Comparison of ENCODE assay signal across 12 cellular contexts in the genomic region with DNA sequence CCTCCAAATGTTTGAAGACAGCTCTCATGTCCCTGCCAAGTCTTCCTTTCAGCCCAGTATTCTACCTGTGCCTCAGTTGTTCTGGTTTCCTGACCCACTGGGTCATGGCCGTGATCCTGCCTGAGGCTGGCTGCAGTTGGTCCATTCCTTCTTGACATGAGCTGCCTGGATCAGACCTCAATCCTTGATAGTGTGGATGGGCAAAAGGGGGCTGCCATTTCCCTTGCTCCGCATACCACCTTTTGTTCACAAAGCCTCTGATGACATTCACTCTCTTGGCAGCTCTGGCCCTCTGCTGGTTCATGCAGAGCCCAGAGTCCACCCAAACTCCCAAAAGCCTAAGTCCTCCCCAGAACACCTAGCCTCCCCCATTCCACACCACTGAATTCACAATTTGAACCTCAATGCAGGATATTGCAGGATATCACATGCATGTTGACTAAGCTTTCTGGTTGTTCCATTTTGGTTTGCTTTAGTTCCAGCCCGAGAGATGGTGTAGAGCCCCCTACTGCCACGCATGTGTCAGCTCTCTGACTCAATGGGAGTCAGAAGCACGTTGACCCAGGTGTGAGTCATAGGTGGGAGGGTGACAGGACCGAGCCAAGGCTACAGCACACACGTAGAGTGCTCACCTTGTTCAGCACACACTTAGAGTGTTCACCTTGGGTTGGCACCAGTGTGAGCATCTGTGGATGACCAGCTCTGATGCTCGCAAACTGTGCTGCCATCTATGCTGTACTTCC.
DNase-seq lines count a peak whose midpoint lies in the region; ATAC-seq and TF ChIP-seq lines count a peak whose summit lies in the region.
"Had no signal": no experiment of that assay in that cellular context is flagged by ENCODE, and none has a peak within 500 bp of the region (broad histone marks: within the 10 kb centered on the region; RNA-seq: fewer than 3 reads in every experiment).

No MANE protein-coding gene starts in this region.

- no peaks in the 10 kb centered on the region for H3K36me3 ChIP-seq in GM23248 (ENCODE audit: low read depth)
- no peaks in the 10 kb centered on the region for H3K36me3 ChIP-seq in kidney epithelial cell (ENCODE audit: control insufficient read depth, insufficient read depth, low read length)

- no peak overlapping the region for H2AFZ ChIP-seq in GM23248

- POLR2A ChIA-PET in WTC11 (lab: Charles Lee): no interaction called here

- no peaks in the 10 kb centered on the region for H3K27me3 ChIP-seq in GM23248 (replicated peaks; ENCODE audit: insufficient read depth)
- no peaks in the 10 kb centered on the region for H3K27me3 ChIP-seq in kidney epithelial cell (ENCODE audit: control insufficient read depth, insufficient read depth, low read length)

- intact Hi-C loops in sciatic nerve (cut with DNase I): no loop called here

- in situ Hi-C loops in GM23248 (cut with MboI): no loop called here

- CTCF ChIA-PET in WTC11 (lab: Charles Lee): interaction anchor here (0.8 to 2.6 kb wide), 9 partner anchors 13 to 829 kb away, joined by 3 to 13 read pairs (median 4); no protein-coding TSS in a partner anchor

- H3K4me3 ChIP-seq in GM23248 (no peak overlapping the region), kidney epithelial cell (ENCODE audit: low read depth, low read length) (no peak overlapping the region)

- no peaks in the 10 kb centered on the region for H3K9me3 ChIP-seq in GM23248 (ENCODE audit: low read depth)

- H3K27me3 Mint-ChIP-seq in WTC11 (ENCODE audit: low read depth): no peaks in the 10 kb centered on the region

- no peak overlapping the region for H3K27ac ChIP-seq in GM23248

- no peak overlapping the region for H3K9ac ChIP-seq in GM23248

- H3K4me1 ChIP-seq in GM23248 (ENCODE audit: insufficient read depth): 0 out of 2 replicates have a peak, but pooled peaks cover 8% of the 10 kb centered on the region

- no peak overlapping the region for H3K4me3 Mint-ChIP-seq in WTC11
- H3K4me3 Mint-ChIP-seq: CD4-positive, CD25-positive, alpha-beta regulatory T cell had no signal

- TF ChIP-seq CTCF in WTC11 (IDR thresholded peaks at IDR 0.05) (no peak), kidney epithelial cell (IDR thresholded peaks at IDR 0.05; ENCODE audit: insufficient read depth, low read length, poor library complexity, severe bottlenecking) (no peak)

- H3K9me3 Mint-ChIP-seq in WTC11: no peaks in the 10 kb centered on the region
- H3K9me3 Mint-ChIP-seq: CD4-positive, CD25-positive, alpha-beta regulatory T cell had no signal

- no peak overlapping the region for H3K4me2 ChIP-seq in GM23248 (ENCODE audit: unreplicated experiment)

- no peaks in the 10 kb centered on the region for H4K20me1 ChIP-seq in GM23248 (ENCODE audit: insufficient read depth)

- peak; percentile 9 for DNase-seq in A172 (ENCODE audit: low spot score)
- peak; percentile 70 for DNase-seq in GM23248
- DNase-seq in WTC11 (ENCODE audit: low spot score): no peak
- peak; percentile 16 for DNase-seq in kidney epithelial cell (ENCODE audit: low read depth)
- no peak for DNase-seq in sciatic nerve (ENCODE audit: low spot score)
- DNase-seq: CD4-positive, CD25-positive, alpha-beta regulatory T cell; NCI-H2171; nucleus accumbens; RPMI8226 had no signal

- no peak overlapping the region for H3K27ac Mint-ChIP-seq in WTC11

- H3K36me3 Mint-ChIP-seq in WTC11: no peaks in the 10 kb centered on the region
- H3K36me3 Mint-ChIP-seq: CD4-positive, CD25-positive, alpha-beta regulatory T cell had no signal

- 55 to 60% methylated on average over 8 of the region's 8 CpGs for WGBS in GM23248 (ENCODE audit: low coverage in 1 of 2, low lambda C conversion rate in 2 of 2, missing lambda C conversion rate in 2 of 2), 2 experiments

- H3F3A ChIP-seq in GM23248 (ENCODE audit: insufficient read depth): no peaks in the 10 kb centered on the region

- H3K9me2 ChIP-seq in GM23248 (ENCODE audit: insufficient read depth): no peaks in the 10 kb centered on the region

- H3K4me1 Mint-ChIP-seq in WTC11: no peaks in the 10 kb centered on the region
- H3K4me1 Mint-ChIP-seq: CD4-positive, CD25-positive, alpha-beta regulatory T cell had no signal

- ATAC-seq in WTC11 (0 out of 2 replicates have a peak, but pooled peaks have one; percentile 54), sciatic nerve (no peak), GM19351 (IDR thresholded peaks at IDR 0.05; ENCODE audit: unreplicated experiment) (no peak), GM18868 (IDR thresholded peaks at IDR 0.05; ENCODE audit: unreplicated experiment) (no peak), HG02623 (IDR thresholded peaks at IDR 0.05; ENCODE audit: unreplicated experiment) (no peak)

- H3K79me2 ChIP-seq in GM23248 (ENCODE audit: insufficient read depth): no peaks in the 10 kb centered on the region

TF ChIP-seq in WTC11, 78 proteins besides CTCF, POLR2A, EP300 and RAD21 (continues in another document):
- TF ChIP-seq RORB (CRISPR knock-in tag; IDR thresholded peaks at IDR 0.05) (no peak), CDX4 (CRISPR knock-in tag; IDR thresholded peaks at IDR 0.05; ENCODE audit: borderline replicate concordance) (no peak), ATF6 (CRISPR knock-in tag; IDR thresholded peaks at IDR 0.05) (no peak), ZNF396 (CRISPR knock-in tag; IDR thresholded peaks at IDR 0.05; ENCODE audit: borderline replicate concordance) (no peak), FOXP1 (CRISPR knock-in tag; IDR thresholded peaks at IDR 0.05; ENCODE audit: borderline replicate concordance) (no peak)
- TF ChIP-seq, protein P1, sequence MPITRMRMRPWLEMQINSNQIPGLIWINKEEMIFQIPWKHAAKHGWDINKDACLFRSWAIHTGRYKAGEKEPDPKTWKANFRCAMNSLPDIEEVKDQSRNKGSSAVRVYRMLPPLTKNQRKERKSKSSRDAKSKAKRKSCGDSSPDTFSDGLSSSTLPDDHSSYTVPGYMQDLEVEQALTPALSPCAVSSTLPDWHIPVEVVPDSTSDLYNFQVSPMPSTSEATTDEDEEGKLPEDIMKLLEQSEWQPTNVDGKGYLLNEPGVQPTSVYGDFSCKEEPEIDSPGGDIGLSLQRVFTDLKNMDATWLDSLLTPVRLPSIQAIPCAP (CRISPR knock-in tag; IDR thresholded peaks at IDR 0.05): no peak
- TF ChIP-seq, protein P2, sequence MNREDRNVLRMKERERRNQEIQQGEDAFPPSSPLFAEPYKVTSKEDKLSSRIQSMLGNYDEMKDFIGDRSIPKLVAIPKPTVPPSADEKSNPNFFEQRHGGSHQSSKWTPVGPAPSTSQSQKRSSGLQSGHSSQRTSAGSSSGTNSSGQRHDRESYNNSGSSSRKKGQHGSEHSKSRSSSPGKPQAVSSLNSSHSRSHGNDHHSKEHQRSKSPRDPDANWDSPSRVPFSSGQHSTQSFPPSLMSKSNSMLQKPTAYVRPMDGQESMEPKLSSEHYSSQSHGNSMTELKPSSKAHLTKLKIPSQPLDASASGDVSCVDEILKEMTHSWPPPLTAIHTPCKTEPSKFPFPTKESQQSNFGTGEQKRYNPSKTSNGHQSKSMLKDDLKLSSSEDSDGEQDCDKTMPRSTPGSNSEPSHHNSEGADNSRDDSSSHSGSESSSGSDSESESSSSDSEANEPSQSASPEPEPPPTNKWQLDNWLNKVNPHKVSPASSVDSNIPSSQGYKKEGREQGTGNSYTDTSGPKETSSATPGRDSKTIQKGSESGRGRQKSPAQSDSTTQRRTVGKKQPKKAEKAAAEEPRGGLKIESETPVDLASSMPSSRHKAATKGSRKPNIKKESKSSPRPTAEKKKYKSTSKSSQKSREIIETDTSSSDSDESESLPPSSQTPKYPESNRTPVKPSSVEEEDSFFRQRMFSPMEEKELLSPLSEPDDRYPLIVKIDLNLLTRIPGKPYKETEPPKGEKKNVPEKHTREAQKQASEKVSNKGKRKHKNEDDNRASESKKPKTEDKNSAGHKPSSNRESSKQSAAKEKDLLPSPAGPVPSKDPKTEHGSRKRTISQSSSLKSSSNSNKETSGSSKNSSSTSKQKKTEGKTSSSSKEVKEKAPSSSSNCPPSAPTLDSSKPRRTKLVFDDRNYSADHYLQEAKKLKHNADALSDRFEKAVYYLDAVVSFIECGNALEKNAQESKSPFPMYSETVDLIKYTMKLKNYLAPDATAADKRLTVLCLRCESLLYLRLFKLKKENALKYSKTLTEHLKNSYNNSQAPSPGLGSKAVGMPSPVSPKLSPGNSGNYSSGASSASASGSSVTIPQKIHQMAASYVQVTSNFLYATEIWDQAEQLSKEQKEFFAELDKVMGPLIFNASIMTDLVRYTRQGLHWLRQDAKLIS (CRISPR knock-in tag; IDR thresholded peaks at IDR 0.05; ENCODE audit: borderline replicate concordance): no peak
- TF ChIP-seq, protein P3, sequence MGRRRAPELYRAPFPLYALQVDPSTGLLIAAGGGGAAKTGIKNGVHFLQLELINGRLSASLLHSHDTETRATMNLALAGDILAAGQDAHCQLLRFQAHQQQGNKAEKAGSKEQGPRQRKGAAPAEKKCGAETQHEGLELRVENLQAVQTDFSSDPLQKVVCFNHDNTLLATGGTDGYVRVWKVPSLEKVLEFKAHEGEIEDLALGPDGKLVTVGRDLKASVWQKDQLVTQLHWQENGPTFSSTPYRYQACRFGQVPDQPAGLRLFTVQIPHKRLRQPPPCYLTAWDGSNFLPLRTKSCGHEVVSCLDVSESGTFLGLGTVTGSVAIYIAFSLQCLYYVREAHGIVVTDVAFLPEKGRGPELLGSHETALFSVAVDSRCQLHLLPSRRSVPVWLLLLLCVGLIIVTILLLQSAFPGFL (CRISPR knock-in tag; IDR thresholded peaks at IDR 0.05; ENCODE audit: borderline replicate concordance): no peak

Comparison
In these comparisons a context has a peak if more than half of its experiments do, and no peak if none do; other contexts are left out.
1. DNase-seq: peak in A172 (single experiment), GM23248 (single experiment) and kidney epithelial cell (single experiment); none in WTC11 (single experiment) and sciatic nerve (single experiment).